ENCODE assay signal across 1 cellular context in the genomic region with DNA sequence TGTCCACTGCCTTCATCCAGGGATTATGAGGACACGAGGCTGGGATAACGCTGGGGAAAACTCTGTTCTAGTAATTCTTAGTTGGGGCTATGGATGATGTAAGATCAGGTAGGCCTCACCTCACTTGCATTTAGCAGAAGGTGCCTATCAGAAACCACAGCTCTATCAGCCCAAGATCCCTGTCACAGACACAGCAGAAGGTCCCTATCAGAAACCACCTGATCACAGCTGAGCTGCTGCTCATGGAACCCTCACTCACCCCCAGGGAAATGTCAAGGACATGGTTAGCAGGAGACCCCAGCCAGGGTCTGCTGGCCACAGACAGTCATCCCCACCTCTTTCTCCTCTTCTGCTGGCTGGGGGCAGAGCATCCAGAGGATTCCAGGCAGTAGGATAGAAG.
TF ChIP-seq lines count a peak whose summit lies in the region.

No MANE protein-coding gene starts in this region.

TF ChIP-seq in K562, 482 proteins besides CTCF, POLR2A, EP300 and RAD21 (continued from another document):
- TF ChIP-seq TCF3 (CRISPR knock-in tag; IDR thresholded peaks at IDR 0.05) (peak; percentile 33; the same call in 1 of the 2 replicates), CBFA2T3 (IDR thresholded peaks at IDR 0.05) (0 out of 2 replicates have a peak, but pooled peaks have one; percentile 34), ZNF551 (CRISPR knock-in tag; IDR thresholded peaks at IDR 0.05) (no peak), TEAD4 (IDR thresholded peaks at IDR 0.05; ENCODE audit: low read length) (peak; percentile 51; the same call in 1 of the 2 replicates), TEAD4 (CRISPR knock-in tag; IDR thresholded peaks at IDR 0.05; ENCODE audit: borderline replicate concordance) (no peak)
- TF ChIP-seq, protein P1, sequence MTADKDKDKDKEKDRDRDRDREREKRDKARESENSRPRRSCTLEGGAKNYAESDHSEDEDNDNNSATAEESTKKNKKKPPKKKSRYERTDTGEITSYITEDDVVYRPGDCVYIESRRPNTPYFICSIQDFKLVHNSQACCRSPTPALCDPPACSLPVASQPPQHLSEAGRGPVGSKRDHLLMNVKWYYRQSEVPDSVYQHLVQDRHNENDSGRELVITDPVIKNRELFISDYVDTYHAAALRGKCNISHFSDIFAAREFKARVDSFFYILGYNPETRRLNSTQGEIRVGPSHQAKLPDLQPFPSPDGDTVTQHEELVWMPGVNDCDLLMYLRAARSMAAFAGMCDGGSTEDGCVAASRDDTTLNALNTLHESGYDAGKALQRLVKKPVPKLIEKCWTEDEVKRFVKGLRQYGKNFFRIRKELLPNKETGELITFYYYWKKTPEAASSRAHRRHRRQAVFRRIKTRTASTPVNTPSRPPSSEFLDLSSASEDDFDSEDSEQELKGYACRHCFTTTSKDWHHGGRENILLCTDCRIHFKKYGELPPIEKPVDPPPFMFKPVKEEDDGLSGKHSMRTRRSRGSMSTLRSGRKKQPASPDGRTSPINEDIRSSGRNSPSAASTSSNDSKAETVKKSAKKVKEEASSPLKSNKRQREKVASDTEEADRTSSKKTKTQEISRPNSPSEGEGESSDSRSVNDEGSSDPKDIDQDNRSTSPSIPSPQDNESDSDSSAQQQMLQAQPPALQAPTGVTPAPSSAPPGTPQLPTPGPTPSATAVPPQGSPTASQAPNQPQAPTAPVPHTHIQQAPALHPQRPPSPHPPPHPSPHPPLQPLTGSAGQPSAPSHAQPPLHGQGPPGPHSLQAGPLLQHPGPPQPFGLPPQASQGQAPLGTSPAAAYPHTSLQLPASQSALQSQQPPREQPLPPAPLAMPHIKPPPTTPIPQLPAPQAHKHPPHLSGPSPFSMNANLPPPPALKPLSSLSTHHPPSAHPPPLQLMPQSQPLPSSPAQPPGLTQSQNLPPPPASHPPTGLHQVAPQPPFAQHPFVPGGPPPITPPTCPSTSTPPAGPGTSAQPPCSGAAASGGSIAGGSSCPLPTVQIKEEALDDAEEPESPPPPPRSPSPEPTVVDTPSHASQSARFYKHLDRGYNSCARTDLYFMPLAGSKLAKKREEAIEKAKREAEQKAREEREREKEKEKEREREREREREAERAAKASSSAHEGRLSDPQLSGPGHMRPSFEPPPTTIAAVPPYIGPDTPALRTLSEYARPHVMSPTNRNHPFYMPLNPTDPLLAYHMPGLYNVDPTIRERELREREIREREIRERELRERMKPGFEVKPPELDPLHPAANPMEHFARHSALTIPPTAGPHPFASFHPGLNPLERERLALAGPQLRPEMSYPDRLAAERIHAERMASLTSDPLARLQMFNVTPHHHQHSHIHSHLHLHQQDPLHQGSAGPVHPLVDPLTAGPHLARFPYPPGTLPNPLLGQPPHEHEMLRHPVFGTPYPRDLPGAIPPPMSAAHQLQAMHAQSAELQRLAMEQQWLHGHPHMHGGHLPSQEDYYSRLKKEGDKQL (CRISPR knock-in tag; IDR thresholded peaks at IDR 0.05; ENCODE audit: borderline replicate concordance): no peak
- TF ChIP-seq, protein P2, sequence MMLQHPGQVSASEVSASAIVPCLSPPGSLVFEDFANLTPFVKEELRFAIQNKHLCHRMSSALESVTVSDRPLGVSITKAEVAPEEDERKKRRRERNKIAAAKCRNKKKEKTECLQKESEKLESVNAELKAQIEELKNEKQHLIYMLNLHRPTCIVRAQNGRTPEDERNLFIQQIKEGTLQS (IDR thresholded peaks at IDR 0.05): 0 out of 2 replicates have a peak, but pooled peaks have one; percentile 15
- TF ChIP-seq, protein P2 (CRISPR knock-in tag; conservative IDR thresholded peaks at IDR 0.05): no peak
